In the genomic region with DNA sequence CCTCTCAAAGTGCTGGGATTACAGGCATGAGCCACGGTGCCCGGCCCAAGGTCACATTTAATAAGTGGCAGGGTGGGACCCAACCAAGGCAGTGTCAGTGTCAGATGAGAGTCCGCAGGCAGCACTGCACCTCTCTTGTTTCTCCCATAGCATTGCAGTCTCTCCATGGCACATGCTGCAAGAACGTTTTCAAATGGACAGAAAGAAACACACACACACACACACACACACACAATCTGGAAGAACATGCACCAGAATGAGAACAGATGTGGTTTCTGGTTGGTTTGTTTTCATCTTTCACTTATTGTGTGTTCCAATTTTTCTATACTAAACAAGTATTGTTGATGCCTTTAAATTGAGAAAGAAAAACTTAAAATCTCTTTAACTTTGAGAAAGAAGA, we compare ENCODE assay signal across 26 cellular contexts.
"Had no signal": no experiment of that assay in that cellular context is flagged by ENCODE, and none has a peak within 500 bp of the region (broad histone marks: within the 10 kb centered on the region; RNA-seq: fewer than 3 reads in every experiment).

No MANE protein-coding gene starts in this region.

- H3K27ac ChIP-seq: adrenal gland, hepatocyte, left lung, ovary, psoas muscle, right atrium auricular region, suprapubic skin, transverse colon had no signal

- H3K27me3 Mint-ChIP-seq: stimulated activated naive CD8-positive, alpha-beta T cell treated with anti-CD3 and anti-CD28 coated beads, Interleukin-15, amount 100 ng/mL, for 72 hours had no signal

- H3K27ac Mint-ChIP-seq: activated CD4-positive, alpha-beta T cell treated with anti-CD3 and anti-CD28 coated beads, Interleukin-2, amount 10 ng/mL, durations not matched to agents 7 days and 5 days; nephron; T-helper 1 cell treated with Interleukin-12 subunit alpha and Interleukin-12 subunit beta and Interleukin-4 antibody, amounts not matched to agents 30 μg/mL and 1 μg/mL, for 36 hours had no signal

- H3K4me3 Mint-ChIP-seq: activated CD4-positive, alpha-beta T cell treated with anti-CD3 and anti-CD28 coated beads, Interleukin-2, amount 10 ng/mL, durations not matched to agents 7 days and 5 days; activated T-cell treated with anti-CD3 and anti-CD28 coated beads, Interleukin-2, amount 50 U/mL, for 4 hours; nephron; T-helper 1 cell treated with Interleukin-12 subunit alpha and Interleukin-12 subunit beta and Interleukin-4 antibody, amounts not matched to agents 30 μg/mL and 1 μg/mL, for 36 hours had no signal

- H3K4me3 ChIP-seq: adrenal gland, hepatocyte, left lung, ovary, psoas muscle, right atrium auricular region, suprapubic skin, transverse colon had no signal

- ATAC-seq: left lung had no signal

- H3K27me3 ChIP-seq: hepatocyte, neutrophil, ovary, right atrium auricular region had no signal

- H3K79me2 ChIP-seq: hepatocyte had no signal

- FAIRE-seq: astrocyte, frontal cortex, urothelium cell line had no signal

- H3K36me3 ChIP-seq: adrenal gland, left lung, neutrophil, ovary, right atrium auricular region, suprapubic skin, transverse colon had no signal

- DNase-seq: activated CD4-positive, alpha-beta T cell treated with anti-CD3 and anti-CD28 coated beads, Interleukin-2, amount 10 ng/mL, durations not matched to agents 7 days and 5 days; activated naive CD4-positive, alpha-beta T cell treated with anti-CD3 and anti-CD28 coated beads, Interleukin-2, amount 50 U/mL, for 16 hours; activated T-cell treated with anti-CD3 and anti-CD28 coated beads, Interleukin-2, amount 50 U/mL, for 4 hours; adrenal gland; central memory CD4-positive, alpha-beta T cell; dermis blood vessel endothelial cell; effector CD8-positive, alpha-beta T cell; erythroblast; glutamatergic neuron; immature natural killer cell; left lung; ovary; psoas muscle; stimulated activated CD4-positive, alpha-beta T cell treated with anti-CD3 and anti-CD28 coated beads, Interleukin-12 subunit alpha, Interleukin-12 subunit beta, amount 100 ng/mL, for 4 hours; stimulated activated CD4-positive, alpha-beta T cell treated with anti-CD3 and anti-CD28 coated beads, Interleukin-4, amount 100 ng/mL, for 4 hours; transverse colon had no signal

- H3K9me3 ChIP-seq: adrenal gland, neutrophil, ovary, transverse colon had no signal

- H3K4me1 ChIP-seq: adrenal gland, psoas muscle, suprapubic skin, transverse colon had no signal

- H3K4me2 ChIP-seq: hepatocyte had no signal

- H2AFZ ChIP-seq: hepatocyte had no signal
